11 cellular contexts compared by ENCODE assay signal in genomic region chr2:135245055-135245454, GRCh38.
DNase-seq lines count a peak whose midpoint lies in the region; ATAC-seq and TF ChIP-seq lines count a peak whose summit lies in the region.
"Had no signal": no experiment of that assay in that cellular context is flagged by ENCODE, and none has a peak within 500 bp of the region (broad histone marks: within the 10 kb centered on the region; RNA-seq: fewer than 3 reads in every experiment).

No MANE protein-coding gene starts in this region.

- POLR2A ChIA-PET in IMR-90 (lab: Charles Lee; ENCODE audit: unreplicated experiment) (no interaction called here), OCI-LY7 (lab: Charles Lee) (no interaction called here)

- H3K4me1 Mint-ChIP-seq in activated T-helper 17 cell treated with anti-CD3 and anti-CD28 coated beads, Interleukin-2, amount 50 U/mL, for 72 hours, result no peaks in the 10 kb centered on the region

- no peaks in the 10 kb centered on the region for H3K9me2 ChIP-seq in OCI-LY7 (ENCODE audit: insufficient read depth, low read length)

- H3K9me3 ChIP-seq in IMR-90 (ENCODE audit: control insufficient read depth, insufficient read depth, low read length) (no peaks in the 10 kb centered on the region), OCI-LY7 (ENCODE audit: low read length) (no peaks in the 10 kb centered on the region)
- H3K9me3 ChIP-seq: psoas muscle had no signal

- no peak overlapping the region for H2AK5ac ChIP-seq in IMR-90 (ENCODE audit: low read depth, low read length)

- dilution Hi-C loops in IMR-90 (cut with HindIII; ENCODE audit: low sequenced_read_pairs, unreplicated experiment), result no loop called here

- no peak overlapping the region for H2BK20ac ChIP-seq in IMR-90 (ENCODE audit: low read depth, low read length)

- no peaks in the 10 kb centered on the region for H3K79me2 ChIP-seq in OCI-LY7 (ENCODE audit: insufficient read depth, low read depth, low read length)

- H4K20me1 ChIP-seq in IMR-90 (ENCODE audit: insufficient read depth, low read length) (no peaks in the 10 kb centered on the region), OCI-LY7 (ENCODE audit: insufficient read depth, low read length) (no peaks in the 10 kb centered on the region)

- no peaks in the 10 kb centered on the region for H3K36me3 Mint-ChIP-seq in activated T-helper 17 cell treated with anti-CD3 and anti-CD28 coated beads, Interleukin-2, amount 50 U/mL, for 72 hours (ENCODE audit: low read depth)

- H3K4ac ChIP-seq in IMR-90 (ENCODE audit: low read depth, low read length), result no peak overlapping the region

- BruUV-seq in IMR-90 (replicated peaks; lab: Mats Ljungman, UMichigan), result no TSS peak
- BruUV-seq in OCI-LY7 (replicated peaks; lab: Mats Ljungman, UMichigan), result no TSS peak

- H3K36me3 ChIP-seq in IMR-90 (ENCODE audit: control insufficient read depth, insufficient read depth, low read length) (no peaks in the 10 kb centered on the region), OCI-LY7 (ENCODE audit: insufficient read depth, low read length) (peaks cover 4% of the 10 kb centered on the region; the same call in 1 of the 2 replicates)

- H3K27me3 ChIP-seq in IMR-90 (ENCODE audit: control insufficient read depth, insufficient read depth, low read length), result no peaks in the 10 kb centered on the region

- H4K91ac ChIP-seq in IMR-90 (ENCODE audit: insufficient read depth, low read depth, low read length), result no peak overlapping the region

- H2BK5ac ChIP-seq in IMR-90 (ENCODE audit: low read depth, low read length, poor library complexity, severe bottlenecking), result no peak overlapping the region

- H2AFZ ChIP-seq in IMR-90 (replicated peaks; ENCODE audit: low read length, poor library complexity) (no peak overlapping the region), OCI-LY7 (ENCODE audit: low read length) (no peak overlapping the region)

- CTCF ChIA-PET in IMR-90 (lab: Yijun Ruan, JAX) (no interaction called here), OCI-LY7 (lab: Charles Lee; ENCODE audit: unreplicated experiment) (no interaction called here)

- H3K27ac Mint-ChIP-seq in activated T-helper 17 cell treated with anti-CD3 and anti-CD28 coated beads, Interleukin-2, amount 50 U/mL, for 72 hours, result peak overlapping the region; percentile 57

- no peak overlapping the region for H3K4me3 ChIP-seq in IMR-90 (ENCODE audit: insufficient read depth, low read depth, low read length)
- H3K4me3 ChIP-seq in OCI-LY7 (ENCODE audit: low read depth, low read length, poor library complexity, severe bottlenecking), result no peak overlapping the region
- H3K4me3 ChIP-seq: psoas muscle had no signal

- no peak for TF ChIP-seq POLR2A in IMR-90 (IDR thresholded peaks at IDR 0.05; ENCODE audit: low read depth, low read length)

- no peak overlapping the region for H2BK15ac ChIP-seq in IMR-90 (ENCODE audit: low read depth, low read length)

- H3K9me1 ChIP-seq in IMR-90 (ENCODE audit: insufficient read depth, low read length), result no peaks in the 10 kb centered on the region

- no peaks in the 10 kb centered on the region for H3K4me1 ChIP-seq in IMR-90 (ENCODE audit: control insufficient read depth, insufficient read depth, low read length)
- H3K4me1 ChIP-seq in OCI-LY7 (ENCODE audit: insufficient read depth, low read length, poor library complexity, severe bottlenecking), result no peaks in the 10 kb centered on the region
- H3K4me1 ChIP-seq: psoas muscle had no signal

- H4K5ac ChIP-seq in IMR-90 (ENCODE audit: low read depth, low read length), result no peak overlapping the region

- in situ Hi-C loops in IMR-90 (cut with MboI; ENCODE audit: low sequenced_read_pairs), result no loop called here

- H3K27ac ChIP-seq in IMR-90 (ENCODE audit: insufficient read depth, low read length), result no peak overlapping the region
- no peak overlapping the region for H3K27ac ChIP-seq in OCI-LY7 (ENCODE audit: low read depth, low read length, poor library complexity, severe bottlenecking)
- H3K27ac ChIP-seq: psoas muscle had no signal

- H2AK9ac ChIP-seq in IMR-90 (replicated peaks; ENCODE audit: low read depth, low read length, poor library complexity), result no peak overlapping the region

- H3K9me3 Mint-ChIP-seq in activated T-helper 17 cell treated with anti-CD3 and anti-CD28 coated beads, Interleukin-2, amount 50 U/mL, for 72 hours, result peaks cover 7% of the 10 kb centered on the region

- no peak overlapping the region for H4K8ac ChIP-seq in IMR-90 (ENCODE audit: low read depth in 2 of 2, low read length in 2 of 2)

- H3K4me2 ChIP-seq in IMR-90 (ENCODE audit: low read depth, low read length) (no peak overlapping the region), OCI-LY7 (ENCODE audit: low read length) (no peak overlapping the region)

- no peak overlapping the region for H3K56ac ChIP-seq in IMR-90 (ENCODE audit: extremely low read depth, insufficient read depth, low read length)

- intact Hi-C loops in IMR-90 (cut with micrococcal nuclease) (no loop called here), OCI-LY7 (cut with micrococcal nuclease; ENCODE audit: unreplicated experiment) (no loop called here)

- H2BK120ac ChIP-seq in IMR-90 (ENCODE audit: low read depth, low read length), result no peak overlapping the region

- H3K23ac ChIP-seq in IMR-90 (ENCODE audit: low read depth, low read length), result no peak overlapping the region

- no peak overlapping the region for H3K14ac ChIP-seq in IMR-90 (replicated peaks; ENCODE audit: low read depth, low read length)

- TF ChIP-seq CTCF in IMR-90 (conservative IDR thresholded peaks at IDR 0.05; ENCODE audit: low read depth, low read length) (no peak), OCI-LY7 (conservative IDR thresholded peaks at IDR 0.05; ENCODE audit: low read length) (no peak)

- H3K27me3 Mint-ChIP-seq in activated T-helper 17 cell treated with anti-CD3 and anti-CD28 coated beads, Interleukin-2, amount 50 U/mL, for 72 hours, result no peaks in the 10 kb centered on the region

- TF ChIP-seq RAD21 in IMR-90 (IDR thresholded peaks at IDR 0.05; ENCODE audit: low read length), result no peak

- no peaks in the 10 kb centered on the region for H3K79me1 ChIP-seq in IMR-90 (ENCODE audit: low read depth in 1 of 2, low read length in 2 of 2)

- DNase-seq in NCI-H2107 treated with DMSO at 0.1 percent for 48 hours (lab: John Stamatoyannopoulos, UW; ENCODE audit: unreplicated experiment) (peak; percentile 11), NCI-H2107 (lab: John Stamatoyannopoulos, UW) (no peak), IMR-90 (peak; percentile 73), kidney tubule cell (ENCODE audit: low spot score) (peak; percentile 78), OCI-LY7 (ENCODE audit: low spot score) (no peak)
- DNase-seq: activated effector memory CD4-positive, alpha-beta T cell treated with Interleukin-2 at 50 U/mL for 16 hours; psoas muscle; stimulated activated naive CD4-positive, alpha-beta T cell had no signal

- ATAC-seq in IMR-90 (ENCODE audit: low read depth), result peak; percentile 44; the same call in 1 of the 2 replicates
- peak; percentile 99 for ATAC-seq in activated T-helper 17 cell treated with anti-CD3 and anti-CD28 coated beads, Interleukin-2, amount 50 U/mL, for 72 hours (replicated peaks)
- ATAC-seq in HG02759 (IDR thresholded peaks at IDR 0.05; ENCODE audit: unreplicated experiment), result no peak
- ATAC-seq in HG03521 (IDR thresholded peaks at IDR 0.05; ENCODE audit: unreplicated experiment), result no peak
- ATAC-seq: psoas muscle had no signal

- no peak overlapping the region for H3K9ac ChIP-seq in IMR-90 (ENCODE audit: low read depth, low read length)

- H3K4me3 Mint-ChIP-seq in activated T-helper 17 cell treated with anti-CD3 and anti-CD28 coated beads, Interleukin-2, amount 50 U/mL, for 72 hours, result no peak overlapping the region

- no peak overlapping the region for H3K18ac ChIP-seq in IMR-90 (ENCODE audit: low read depth, low read length)

TF ChIP-seq in IMR-90, 13 proteins besides CTCF, POLR2A, EP300 and RAD21:
- TF ChIP-seq ELK1 (IDR thresholded peaks at IDR 0.05; ENCODE audit: borderline replicate concordance, low read depth, low read length) (no peak), SMC3 (IDR thresholded peaks at IDR 0.05; ENCODE audit: low read depth, low read length) (no peak), CEBPB (IDR thresholded peaks at IDR 0.05; ENCODE audit: low read depth, low read length) (no peak), RFX5 (IDR thresholded peaks at IDR 0.05; ENCODE audit: low read depth, low read length) (no peak), USF2 (IDR thresholded peaks at IDR 0.05; ENCODE audit: low read depth, low read length) (no peak), NFE2L2 (IDR thresholded peaks at IDR 0.05; ENCODE audit: low read depth, low read length) (no peak), RCOR1 (IDR thresholded peaks at IDR 0.05; ENCODE audit: insufficient replicate concordance, low read length) (no peak), FOS (IDR thresholded peaks at IDR 0.05; ENCODE audit: low read depth, low read length) (no peak), CHD1 (IDR thresholded peaks at IDR 0.05; ENCODE audit: low read depth, low read length) (no peak), MAZ (IDR thresholded peaks at IDR 0.05; ENCODE audit: borderline replicate concordance, low read depth, low read length) (no peak), BHLHE40 (IDR thresholded peaks at IDR 0.05; ENCODE audit: low read depth, low read length) (no peak), MAFK (IDR thresholded peaks at IDR 0.05; ENCODE audit: low read depth, low read length) (no peak), MXI1 (IDR thresholded peaks at IDR 0.05; ENCODE audit: borderline replicate concordance, low read depth, low read length) (no peak)

Comparison
In these comparisons a context has a peak if more than half of its experiments do, and no peak if none do; other contexts are left out.
1. DNase-seq: peak in NCI-H2107 treated with DMSO at 0.1 percent for 48 hours (single experiment), IMR-90 (single experiment) and kidney tubule cell (single experiment); none in NCI-H2107 (single experiment) and OCI-LY7 (single experiment).
2. ATAC-seq: peak in IMR-90 (single experiment) and activated T-helper 17 cell treated with anti-CD3 and anti-CD28 coated beads, Interleukin-2, amount 50 U/mL, for 72 hours (single experiment); none in HG02759 (single experiment) and HG03521 (single experiment).